In genomic region chr15:73700041-73700842, GRCh38 we compare ENCODE assay signal across 8 cellular contexts. TPM values are rescaled to one million over a fixed set of nuclear protein-coding genes. Genes with fewer than 3 reads are reported as not detected.
DNase-seq lines count a peak whose midpoint lies in the region; ATAC-seq and TF ChIP-seq lines count a peak whose summit lies in the region.

No MANE protein-coding gene starts in this region.

- H3K4me1 Mint-ChIP-seq in T-helper 17 cell: peaks cover 30% of the 10 kb centered on the region

- no peaks in the 10 kb centered on the region for H3K9me3 ChIP-seq in T-helper 17 cell (ENCODE audit: control insufficient read depth, low read length, poor library complexity, severe bottlenecking)

- peak; percentile 23 for DNase-seq in NCI-H1436 treated with DMSO at 0.1 percent for 48 hours (lab: John Stamatoyannopoulos, UW)
- DNase-seq in T-helper 17 cell: peak; percentile 51 to 62 (median 54)
- DNase-seq in amniotic epithelial cell (ENCODE audit: low read depth): peak; percentile 60
- DNase-seq in left ventricle myocardium superior: peak; percentile 80
- DNase-seq in sciatic nerve (ENCODE audit: low spot score): peak; percentile 88

- intact Hi-C loops in left ventricle myocardium superior (cut with micrococcal nuclease): loop anchor here (5.0 kb wide), 1 partner anchor 63 kb away; no protein-coding TSS in a partner anchor
- intact Hi-C loops in sciatic nerve (cut with DNase I): no loop called here

- TF ChIP-seq CTCF in GM12872 (IDR thresholded peaks at IDR 0.05; ENCODE audit: insufficient read depth, low read depth, low read length): peak; percentile 88

- no peak overlapping the region for H3K4me3 Mint-ChIP-seq in T-helper 17 cell

- ATAC-seq in T-helper 17 cell (peak; percentile 37), left ventricle myocardium superior (peak; percentile 46), sciatic nerve (peak; percentile 53), HG02588 (IDR thresholded peaks at IDR 0.05; ENCODE audit: unreplicated experiment) (no peak), HG03439 (IDR thresholded peaks at IDR 0.05; ENCODE audit: unreplicated experiment) (no peak)

- H3K27ac Mint-ChIP-seq in T-helper 17 cell: no peak overlapping the region

- H3K36me3 Mint-ChIP-seq in T-helper 17 cell (ENCODE audit: low read depth): no peaks in the 10 kb centered on the region

- H3K27me3 Mint-ChIP-seq in T-helper 17 cell: peaks cover 56% of the 10 kb centered on the region

RNA-seq across cellular contexts. Expression of gene CD276, which starts 16.1 kb away (rescaled TPM):
- total RNA-seq in T-helper 17 cell (not detected), left ventricle myocardium superior (39.0 TPM), sciatic nerve (47.0 TPM)

RNA-seq across cellular contexts. Expression of gene INSYN1, which starts 52.9 kb away (rescaled TPM):
- total RNA-seq in T-helper 17 cell (not detected), left ventricle myocardium superior (168 TPM), sciatic nerve (7.8 TPM)

Comparison
In these comparisons a context has a peak if more than half of its experiments do, and no peak if none do; other contexts are left out.
1. DNase-seq: peak in every context shown above with its lines; median percentile 88 in sciatic nerve; 80 in left ventricle myocardium superior; 60 in amniotic epithelial cell; 54 in T-helper 17 cell; 23 in NCI-H1436 treated with DMSO at 0.1 percent for 48 hours.
2. ATAC-seq: peak in T-helper 17 cell (single experiment), left ventricle myocardium superior (single experiment) and sciatic nerve (single experiment); none in HG02588 (single experiment) and HG03439 (single experiment).
3. RNA of gene CD276, which starts 16.1 kb away (total RNA-seq): 47.0 TPM in sciatic nerve (single experiment) and 39.0 TPM in left ventricle myocardium superior (single experiment); not detected in T-helper 17 cell; every median in the first group is over 10 times any median in the second.
4. RNA of gene INSYN1, which starts 52.9 kb away (total RNA-seq): 168 TPM in left ventricle myocardium superior (single experiment); 7.8 TPM in sciatic nerve (single experiment) and not detected in T-helper 17 cell; every median in the first group is over 10 times any median in the second.